Comparison of ENCODE assay signal across 12 cellular contexts in the genomic region with DNA sequence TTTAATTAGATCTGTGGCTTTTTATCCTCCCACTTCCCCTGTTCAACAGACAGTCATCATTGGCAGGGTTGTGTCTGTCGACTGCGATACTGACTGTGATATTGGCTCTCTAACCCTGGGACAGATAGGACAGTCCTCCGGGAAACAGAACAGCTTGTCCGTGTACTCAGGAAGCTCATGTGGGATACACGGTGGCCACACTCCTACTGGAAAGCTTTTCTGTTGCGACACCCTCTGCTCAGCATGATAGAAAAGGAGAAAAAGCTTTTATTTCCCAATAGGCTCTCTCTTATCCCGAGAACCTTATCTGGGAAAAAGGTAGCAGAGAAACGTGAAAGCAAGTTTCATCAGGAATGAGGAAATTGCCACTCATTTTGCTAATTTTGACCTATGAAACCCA.
DNase-seq lines count a peak whose midpoint lies in the region; ATAC-seq, FAIRE-seq and TF ChIP-seq lines count a peak whose summit lies in the region.
"Had no signal": no experiment of that assay in that cellular context is flagged by ENCODE, and none has a peak within 500 bp of the region (broad histone marks: within the 10 kb centered on the region; RNA-seq: fewer than 3 reads in every experiment).

No MANE protein-coding gene starts in this region.

- peaks cover 10% of the 10 kb centered on the region for H3K4me1 Mint-ChIP-seq in Caco-2 (ENCODE audit: low read depth, unreplicated experiment)
- H3K4me1 Mint-ChIP-seq: activated naive CD4-positive, alpha-beta T cell treated with anti-CD3 and anti-CD28 coated beads, Interleukin-2, amount 50 U/mL, for 24 hours had no signal

- CTCF ChIA-PET in Caco-2 (lab: Charles Lee): interaction anchor here (1.0 to 1.5 kb wide), 2 partner anchors 125 to 139 kb away, joined by 3 to 5 read pairs; no protein-coding TSS in a partner anchor

- no peaks in the 10 kb centered on the region for H3K9me3 Mint-ChIP-seq in Caco-2 (ENCODE audit: unreplicated experiment)
- H3K9me3 Mint-ChIP-seq: activated naive CD4-positive, alpha-beta T cell treated with anti-CD3 and anti-CD28 coated beads, Interleukin-2, amount 50 U/mL, for 24 hours had no signal

- H3K27me3 ChIP-seq in Caco-2 (replicated peaks; ENCODE audit: control insufficient read depth, insufficient read depth, low read length): no peaks in the 10 kb centered on the region
- no peaks in the 10 kb centered on the region for H3K27me3 ChIP-seq in pancreas

- ATAC-seq in pancreas (peak in 3 of 4 donors; percentile 40 to 63 (median 55)), GM18873 (IDR thresholded peaks at IDR 0.05; ENCODE audit: low FRiP score, unreplicated experiment) (no peak), GM21390 (IDR thresholded peaks at IDR 0.05; ENCODE audit: unreplicated experiment) (no peak)

- intact Hi-C loops in Caco-2 (cut with micrococcal nuclease; ENCODE audit: unreplicated experiment) (no loop called here), pancreas (cut with DNase I) (no loop called here)

- DNase-seq in Caco-2 (peak; percentile 19 to 48), fibroblast of the aortic adventitia (ENCODE audit: low read depth) (peak; percentile 79), pancreas (no peak), NCI-H187 treated with DMSO at 0.1 percent for 48 hours (lab: John Stamatoyannopoulos, UW) (no peak), SKM-1 (lab: John Stamatoyannopoulos, UW; ENCODE audit: unreplicated experiment) (no peak)
- DNase-seq: NCI-H774 had no signal

- POLR2A ChIA-PET in Caco-2 (lab: Charles Lee): interaction anchor here (0.6 kb wide), 1 partner anchor 59 kb away, joined by 3 read pairs; no protein-coding TSS in a partner anchor

- TF ChIP-seq CTCF in Caco-2 (IDR thresholded peaks at IDR 0.05; ENCODE audit: insufficient read depth in 1 of 2, low read depth in 1 of 2, low read length in 1 of 2, severe bottlenecking in 1 of 2, unreplicated experiment in 1 of 2): no peak
- no peak for TF ChIP-seq CTCF in WI38 (IDR thresholded peaks at IDR 0.05; ENCODE audit: low read depth, low read length)
- no peak for TF ChIP-seq CTCF in fibroblast of the aortic adventitia (IDR thresholded peaks at IDR 0.05; ENCODE audit: insufficient read depth, low read length)
- TF ChIP-seq CTCF in pancreas (IDR thresholded peaks at IDR 0.05): no peak

- no peak overlapping the region for H3K4me3 ChIP-seq in Caco-2 (ENCODE audit: low read depth, low read length)
- H3K4me3 ChIP-seq in WI38 (ENCODE audit: low read depth, low read length): peak overlapping the region; percentile 5
- H3K4me3 ChIP-seq in fibroblast of the aortic adventitia (ENCODE audit: low read depth, low read length): peak overlapping the region; percentile 25
- no peak overlapping the region for H3K4me3 ChIP-seq in pancreas

- H3K27ac Mint-ChIP-seq in Caco-2 (ENCODE audit: unreplicated experiment): no peak overlapping the region
- H3K27ac Mint-ChIP-seq: activated naive CD4-positive, alpha-beta T cell treated with anti-CD3 and anti-CD28 coated beads, Interleukin-2, amount 50 U/mL, for 24 hours had no signal

- H3K36me3 ChIP-seq in Caco-2 (ENCODE audit: control insufficient read depth, insufficient read depth, low read length): no peaks in the 10 kb centered on the region
- H3K36me3 ChIP-seq in pancreas: no peaks in the 10 kb centered on the region

- no peaks in the 10 kb centered on the region for H3K36me3 Mint-ChIP-seq in Caco-2 (ENCODE audit: insufficient read depth, unreplicated experiment)

- H3K27ac ChIP-seq in pancreas: no peak overlapping the region
- H3K27ac ChIP-seq: C4-2B had no signal

- 36 to 39% methylated on average over 8 of the region's 8 CpGs for WGBS in pancreas, 2 donors

- no peaks in the 10 kb centered on the region for H3K27me3 Mint-ChIP-seq in Caco-2 (ENCODE audit: insufficient read depth, unreplicated experiment)

- no TSS peak for BruUV-seq in Caco-2 (replicated peaks; lab: Mats Ljungman, UMichigan)

- H3K9me3 ChIP-seq in Caco-2: no peaks in the 10 kb centered on the region
- no peaks in the 10 kb centered on the region for H3K9me3 ChIP-seq in pancreas

- no peak overlapping the region for H3K4me3 Mint-ChIP-seq in Caco-2 (ENCODE audit: unreplicated experiment)
- H3K4me3 Mint-ChIP-seq: activated naive CD4-positive, alpha-beta T cell treated with anti-CD3 and anti-CD28 coated beads, Interleukin-2, amount 50 U/mL, for 24 hours had no signal

- no peak for FAIRE-seq in pancreas (lab: Jason Lieb, UNC)
- FAIRE-seq: TTC549 had no signal

- H3K4me1 ChIP-seq in Caco-2 (peaks cover 4% of the 10 kb centered on the region; the same call in 1 of the 2 replicates), pancreas (no peaks in the 10 kb centered on the region)

Comparison
In these comparisons a context has a peak if more than half of its experiments do, and no peak if none do; other contexts are left out.
1. DNase-seq: peak in Caco-2 (2 of 2) and fibroblast of the aortic adventitia (single experiment); none in pancreas (0 of 6), NCI-H187 treated with DMSO at 0.1 percent for 48 hours (single experiment) and SKM-1 (single experiment).
2. H3K4me3 ChIP-seq: peak in WI38 (single experiment) and fibroblast of the aortic adventitia (single experiment); none in Caco-2 (single experiment) and pancreas (0 of 4).
3. ATAC-seq: peak in pancreas (3 of 4); none in GM18873 (single experiment) and GM21390 (single experiment).